22 cellular contexts compared by ENCODE assay signal in genomic region chr1:175530981-175531380, GRCh38.
DNase-seq lines count a peak whose midpoint lies in the region; ATAC-seq lines count a peak whose summit lies in the region.
"Had no signal": no experiment of that assay in that cellular context is flagged by ENCODE, and none has a peak within 500 bp of the region (broad histone marks: within the 10 kb centered on the region; RNA-seq: fewer than 3 reads in every experiment).

No MANE protein-coding gene starts in this region.

- no peaks in the 10 kb centered on the region for H3K9me3 Mint-ChIP-seq in activated CD8-positive, alpha-beta T cell treated with anti-CD3 and anti-CD28 coated beads, Interleukin-2, amount 10 ng/mL, durations not matched to agents 7 days and 5 days (ENCODE audit: insufficient read depth)
- H3K9me3 Mint-ChIP-seq in activated T-helper 1 cell treated with anti-CD3 and anti-CD28 coated beads, Interleukin-12 subunit alpha, Interleukin-12 subunit beta, Interleukin-2, Interleukin-4 antibody, amounts not matched to agents 30 ng/mL and 10 ng/mL and 1 ng/mL, durations not matched to agents 14 hours and 24 hours and 36 hours: no peaks in the 10 kb centered on the region
- H3K9me3 Mint-ChIP-seq: CD4-positive, CD25-positive, alpha-beta regulatory T cell had no signal

- H3K4me3 Mint-ChIP-seq in activated CD8-positive, alpha-beta T cell treated with anti-CD3 and anti-CD28 coated beads, Interleukin-2, amount 10 ng/mL, durations not matched to agents 7 days and 5 days: no peak overlapping the region
- H3K4me3 Mint-ChIP-seq in activated T-helper 1 cell treated with anti-CD3 and anti-CD28 coated beads, Interleukin-12 subunit alpha, Interleukin-12 subunit beta, Interleukin-2, Interleukin-4 antibody, amounts not matched to agents 30 ng/mL and 10 ng/mL and 1 ng/mL, durations not matched to agents 14 hours and 24 hours and 36 hours: no peak overlapping the region
- H3K4me3 Mint-ChIP-seq: CD4-positive, CD25-positive, alpha-beta regulatory T cell had no signal

- CTCF ChIA-PET in activated CD8-positive, alpha-beta T cell treated with anti-CD3 and anti-CD28 coated beads, Interleukin-2, amount 10 ng/mL, durations not matched to agents 7 days and 5 days (lab: Charles Lee): no interaction called here

- H3K27me3 Mint-ChIP-seq in activated CD8-positive, alpha-beta T cell treated with anti-CD3 and anti-CD28 coated beads, Interleukin-2, amount 10 ng/mL, durations not matched to agents 7 days and 5 days (ENCODE audit: low read depth): peaks cover 16% of the 10 kb centered on the region
- H3K27me3 Mint-ChIP-seq in activated T-helper 1 cell treated with anti-CD3 and anti-CD28 coated beads, Interleukin-12 subunit alpha, Interleukin-12 subunit beta, Interleukin-2, Interleukin-4 antibody, amounts not matched to agents 30 ng/mL and 10 ng/mL and 1 ng/mL, durations not matched to agents 14 hours and 24 hours and 36 hours (ENCODE audit: insufficient read depth): peaks cover 8% of the 10 kb centered on the region

- no peaks in the 10 kb centered on the region for H3K36me3 Mint-ChIP-seq in activated CD8-positive, alpha-beta T cell treated with anti-CD3 and anti-CD28 coated beads, Interleukin-2, amount 10 ng/mL, durations not matched to agents 7 days and 5 days (ENCODE audit: low read depth)
- H3K36me3 Mint-ChIP-seq in activated T-helper 1 cell treated with anti-CD3 and anti-CD28 coated beads, Interleukin-12 subunit alpha, Interleukin-12 subunit beta, Interleukin-2, Interleukin-4 antibody, amounts not matched to agents 30 ng/mL and 10 ng/mL and 1 ng/mL, durations not matched to agents 14 hours and 24 hours and 36 hours (ENCODE audit: low read depth): no peaks in the 10 kb centered on the region
- H3K36me3 Mint-ChIP-seq: CD4-positive, CD25-positive, alpha-beta regulatory T cell had no signal

- intact Hi-C loops in activated T-helper 1 cell treated with anti-CD3 and anti-CD28 coated beads, Interleukin-12 subunit alpha, Interleukin-12 subunit beta, Interleukin-2, Interleukin-4 antibody, amounts not matched to agents 30 ng/mL and 10 ng/mL and 1 ng/mL, durations not matched to agents 14 hours and 24 hours and 36 hours (cut with micrococcal nuclease): loop anchor here (5.0 kb wide), 1 partner anchor 901 kb away; no protein-coding TSS in a partner anchor

- ATAC-seq in left lobe of liver (peak; percentile 90), HG02981 (IDR thresholded peaks at IDR 0.05; ENCODE audit: unreplicated experiment) (no peak)
- no peak for ATAC-seq in activated CD8-positive, alpha-beta T cell treated with anti-CD3 and anti-CD28 coated beads, Interleukin-2, amount 10 ng/mL, durations not matched to agents 7 days and 5 days
- ATAC-seq: A549 had no signal

- POLR2A ChIA-PET in activated CD8-positive, alpha-beta T cell treated with anti-CD3 and anti-CD28 coated beads, Interleukin-2, amount 10 ng/mL, durations not matched to agents 7 days and 5 days (lab: Charles Lee): interaction anchor here (0.6 kb wide), 1 partner anchor 258 kb away, joined by 3 read pairs; no protein-coding TSS in a partner anchor

- H3K27ac Mint-ChIP-seq in activated CD8-positive, alpha-beta T cell treated with anti-CD3 and anti-CD28 coated beads, Interleukin-2, amount 10 ng/mL, durations not matched to agents 7 days and 5 days: no peak overlapping the region
- no peak overlapping the region for H3K27ac Mint-ChIP-seq in activated T-helper 1 cell treated with anti-CD3 and anti-CD28 coated beads, Interleukin-12 subunit alpha, Interleukin-12 subunit beta, Interleukin-2, Interleukin-4 antibody, amounts not matched to agents 30 ng/mL and 10 ng/mL and 1 ng/mL, durations not matched to agents 14 hours and 24 hours and 36 hours

- peak; percentile 59 for DNase-seq in Ammon's horn (ENCODE audit: low spot score)
- peak; percentile 60 for DNase-seq in DMS153 treated with DMSO at 0.1 percent for 48 hours (lab: John Stamatoyannopoulos, UW; ENCODE audit: unreplicated experiment)
- peak; percentile 80 for DNase-seq in NCI-H345 (lab: John Stamatoyannopoulos, UW)
- DNase-seq in left lobe of liver (ENCODE audit: low spot score): peak; percentile 51
- DNase-seq in activated CD8-positive, alpha-beta T cell treated with anti-CD3 and anti-CD28 coated beads, Interleukin-2, amount 10 ng/mL, durations not matched to agents 7 days and 5 days: no peak
- no peak for DNase-seq in hippocampal formation (lab: John Stamatoyannopoulos, UW)
- no peak for DNase-seq in activated T-helper 1 cell treated with anti-CD3 and anti-CD28 coated beads, Interleukin-12 subunit alpha, Interleukin-12 subunit beta, Interleukin-2, Interleukin-4 antibody, amounts not matched to agents 30 ng/mL and 10 ng/mL and 1 ng/mL, durations not matched to agents 14 hours and 24 hours and 36 hours (ENCODE audit: low spot score)
- DNase-seq: BE2C; Caco-2; CD4-positive, CD25-positive, alpha-beta regulatory T cell; DMS 273 treated with DMSO at 0.1 percent for 48 hours; GF-D8; KBM-7; MM.1S; NCI-H1048; NCI-H2029 treated with DMSO at 0.1 percent for 48 hours; NCI-H510A; NK-92 treated with Interleukin-12 subunit alpha and Interleukin-12 subunit beta, amount 100 ng/mL, for 24 hours; SHP77 treated with DMSO at 0.1 percent for 48 hours; SW 1271 had no signal

- no peaks in the 10 kb centered on the region for H3K4me1 Mint-ChIP-seq in activated CD8-positive, alpha-beta T cell treated with anti-CD3 and anti-CD28 coated beads, Interleukin-2, amount 10 ng/mL, durations not matched to agents 7 days and 5 days (ENCODE audit: low read depth)
- H3K4me1 Mint-ChIP-seq in activated T-helper 1 cell treated with anti-CD3 and anti-CD28 coated beads, Interleukin-12 subunit alpha, Interleukin-12 subunit beta, Interleukin-2, Interleukin-4 antibody, amounts not matched to agents 30 ng/mL and 10 ng/mL and 1 ng/mL, durations not matched to agents 14 hours and 24 hours and 36 hours (ENCODE audit: low read depth): no peaks in the 10 kb centered on the region
- H3K4me1 Mint-ChIP-seq: CD4-positive, CD25-positive, alpha-beta regulatory T cell had no signal

Comparison
In these comparisons a context has a peak if more than half of its experiments do, and no peak if none do; other contexts are left out.
1. DNase-seq: peak in Ammon's horn (single experiment), DMS153 treated with DMSO at 0.1 percent for 48 hours (single experiment), NCI-H345 (single experiment) and left lobe of liver (single experiment); none in activated CD8-positive, alpha-beta T cell treated with anti-CD3 and anti-CD28 coated beads, Interleukin-2, amount 10 ng/mL, durations not matched to agents 7 days and 5 days (single experiment), hippocampal formation (0 of 2) and activated T-helper 1 cell treated with anti-CD3 and anti-CD28 coated beads, Interleukin-12 subunit alpha, Interleukin-12 subunit beta, Interleukin-2, Interleukin-4 antibody, amounts not matched to agents 30 ng/mL and 10 ng/mL and 1 ng/mL, durations not matched to agents 14 hours and 24 hours and 36 hours (single experiment).